1 cellular context compared by ENCODE assay signal in genomic region chr1:20233394-20233793, GRCh38.
TF ChIP-seq lines count a peak whose summit lies in the region.

No MANE protein-coding gene starts in this region.

TF ChIP-seq in GM23338, 12 proteins besides CTCF, POLR2A, EP300 and RAD21 (continued from another document):
- TF ChIP-seq ZNF462 (CRISPR knock-in tag; IDR thresholded peaks at IDR 0.05) (no peak), ZNF331 (CRISPR knock-in tag; IDR thresholded peaks at IDR 0.05; ENCODE audit: low read depth) (no peak), POLR2AphosphoS5 (IDR thresholded peaks at IDR 0.05; ENCODE audit: low read depth) (no peak), JUNB (IDR thresholded peaks at IDR 0.05; ENCODE audit: unreplicated experiment) (no peak)
- TF ChIP-seq, protein P1, sequence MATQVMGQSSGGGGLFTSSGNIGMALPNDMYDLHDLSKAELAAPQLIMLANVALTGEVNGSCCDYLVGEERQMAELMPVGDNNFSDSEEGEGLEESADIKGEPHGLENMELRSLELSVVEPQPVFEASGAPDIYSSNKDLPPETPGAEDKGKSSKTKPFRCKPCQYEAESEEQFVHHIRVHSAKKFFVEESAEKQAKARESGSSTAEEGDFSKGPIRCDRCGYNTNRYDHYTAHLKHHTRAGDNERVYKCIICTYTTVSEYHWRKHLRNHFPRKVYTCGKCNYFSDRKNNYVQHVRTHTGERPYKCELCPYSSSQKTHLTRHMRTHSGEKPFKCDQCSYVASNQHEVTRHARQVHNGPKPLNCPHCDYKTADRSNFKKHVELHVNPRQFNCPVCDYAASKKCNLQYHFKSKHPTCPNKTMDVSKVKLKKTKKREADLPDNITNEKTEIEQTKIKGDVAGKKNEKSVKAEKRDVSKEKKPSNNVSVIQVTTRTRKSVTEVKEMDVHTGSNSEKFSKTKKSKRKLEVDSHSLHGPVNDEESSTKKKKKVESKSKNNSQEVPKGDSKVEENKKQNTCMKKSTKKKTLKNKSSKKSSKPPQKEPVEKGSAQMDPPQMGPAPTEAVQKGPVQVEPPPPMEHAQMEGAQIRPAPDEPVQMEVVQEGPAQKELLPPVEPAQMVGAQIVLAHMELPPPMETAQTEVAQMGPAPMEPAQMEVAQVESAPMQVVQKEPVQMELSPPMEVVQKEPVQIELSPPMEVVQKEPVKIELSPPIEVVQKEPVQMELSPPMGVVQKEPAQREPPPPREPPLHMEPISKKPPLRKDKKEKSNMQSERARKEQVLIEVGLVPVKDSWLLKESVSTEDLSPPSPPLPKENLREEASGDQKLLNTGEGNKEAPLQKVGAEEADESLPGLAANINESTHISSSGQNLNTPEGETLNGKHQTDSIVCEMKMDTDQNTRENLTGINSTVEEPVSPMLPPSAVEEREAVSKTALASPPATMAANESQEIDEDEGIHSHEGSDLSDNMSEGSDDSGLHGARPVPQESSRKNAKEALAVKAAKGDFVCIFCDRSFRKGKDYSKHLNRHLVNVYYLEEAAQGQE (IDR thresholded peaks at IDR 0.05; ENCODE audit: unreplicated experiment): no peak
TF ChIP-seq in GM23338: peak in this region for 0.
